12 cellular contexts compared by ENCODE assay signal in the genomic region with DNA sequence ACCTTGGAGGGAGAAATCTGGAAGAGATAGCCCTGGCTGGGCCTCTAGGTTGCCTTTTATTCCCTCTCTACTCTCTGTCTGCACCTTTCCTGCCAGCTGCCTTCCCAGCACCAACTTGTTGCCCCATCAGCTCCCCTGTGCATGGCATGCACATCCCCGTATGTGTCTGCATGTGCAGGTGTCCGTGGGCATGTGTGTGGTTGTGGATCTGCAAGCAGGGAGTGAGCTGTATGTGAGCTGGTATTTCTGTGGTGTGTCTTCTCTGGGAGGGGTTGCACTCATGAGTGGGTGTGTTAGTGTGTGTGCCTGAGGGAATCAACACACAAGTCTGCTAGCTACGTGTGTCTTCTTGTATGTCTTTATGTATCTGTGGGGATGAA. TPM values are rescaled to one million over a fixed set of nuclear protein-coding genes. Genes with fewer than 3 reads are reported as not detected.
"Had no signal": no experiment of that assay in that cellular context is flagged by ENCODE, and none has a peak within 500 bp of the region (broad histone marks: within the 10 kb centered on the region; RNA-seq: fewer than 3 reads in every experiment).

No MANE protein-coding gene starts in this region.

- H3K27ac ChIP-seq: foreskin keratinocyte, suprapubic skin had no signal

- H3K4me3 ChIP-seq: suprapubic skin had no signal

- DNase-seq: foreskin keratinocyte, kidney glomerular epithelial cell had no signal

- H3K4me3 Mint-ChIP-seq: activated naive CD4-positive, alpha-beta T cell treated with anti-CD3 and anti-CD28 coated beads for 36 hours; nephron; stimulated activated naive CD8-positive, alpha-beta T cell treated with anti-CD3 and anti-CD28 coated beads, Interleukin-15, Interleukin-2, amounts not matched to agents 100 ng/mL and 50 ng/mL, for 24 hours; type B pancreatic cell had no signal

- H3K9me3 Mint-ChIP-seq: activated naive CD4-positive, alpha-beta T cell treated with anti-CD3 and anti-CD28 coated beads for 36 hours; activated T-helper 2 cell treated with anti-CD3 and anti-CD28 coated beads, Interferon-gamma antibody, Interleukin-2, Interleukin-4, amounts not matched to agents 10 μg/mL and 5 μg/mL and 100 μg/mL, durations not matched to agents 14 hours and 24 hours and 36 hours; stimulated activated naive CD8-positive, alpha-beta T cell treated with anti-CD3 and anti-CD28 coated beads, Interleukin-15, Interleukin-2, amounts not matched to agents 100 ng/mL and 50 ng/mL, for 24 hours; type B pancreatic cell had no signal

- H3K36me3 Mint-ChIP-seq: type B pancreatic cell had no signal

- H3K9me3 ChIP-seq: suprapubic skin had no signal

- H3K27me3 ChIP-seq: foreskin keratinocyte had no signal

- H3K36me3 ChIP-seq: suprapubic skin had no signal

- H3K27ac Mint-ChIP-seq: activated naive CD4-positive, alpha-beta T cell treated with anti-CD3 and anti-CD28 coated beads for 36 hours; activated T-helper 2 cell treated with anti-CD3 and anti-CD28 coated beads, Interferon-gamma antibody, Interleukin-2, Interleukin-4, amounts not matched to agents 10 μg/mL and 5 μg/mL and 100 μg/mL, durations not matched to agents 14 hours and 24 hours and 36 hours; nephron; stimulated activated naive CD8-positive, alpha-beta T cell treated with anti-CD3 and anti-CD28 coated beads, Interleukin-15, Interleukin-2, amounts not matched to agents 100 ng/mL and 50 ng/mL, for 24 hours; type B pancreatic cell had no signal

- H3K4me1 ChIP-seq: foreskin keratinocyte, suprapubic skin had no signal

RNA-seq across cellular contexts. Expression of gene AVPR2, which starts 28.4 kb away (rescaled TPM):
- total RNA-seq: activated naive CD4-positive, alpha-beta T cell treated with anti-CD3 and anti-CD28 coated beads for 36 hours; activated T-helper 2 cell treated with anti-CD3 and anti-CD28 coated beads, Interferon-gamma antibody, Interleukin-2, Interleukin-4, amounts not matched to agents 10 μg/mL and 5 μg/mL and 100 μg/mL, durations not matched to agents 14 hours and 24 hours and 36 hours; foreskin keratinocyte; liver; osteocyte; pulmonary artery endothelial cell; T-helper 2 cell treated with Interferon-gamma antibody and Interleukin-4, amounts not matched to agents 100 ng/mL and 5 ng/mL, for 36 hours had no signal
- polyA plus RNA-seq: foreskin keratinocyte had no signal
